27 cellular contexts compared by ENCODE assay signal in the genomic region with DNA sequence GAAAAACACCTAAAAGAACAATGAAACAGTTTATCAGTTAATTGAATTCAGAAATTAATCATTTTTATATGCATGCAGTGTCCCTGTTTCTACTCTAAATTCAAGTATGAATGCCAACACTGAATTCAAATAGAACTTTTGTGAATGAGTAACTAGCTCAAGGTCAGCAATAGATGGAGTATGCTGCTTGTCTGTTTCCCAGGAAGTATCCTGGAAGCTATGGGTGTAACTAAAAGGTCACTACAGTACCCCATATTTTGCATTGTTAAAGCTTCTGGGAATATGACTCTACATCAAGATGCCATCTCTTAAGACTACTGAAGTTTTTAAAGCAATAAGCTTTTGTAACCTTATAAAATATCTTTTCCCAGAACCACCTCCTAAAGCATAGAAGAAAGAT.
"Had no signal": no experiment of that assay in that cellular context is flagged by ENCODE, and none has a peak within 500 bp of the region (broad histone marks: within the 10 kb centered on the region; RNA-seq: fewer than 3 reads in every experiment).

No MANE protein-coding gene starts in this region.

- DNase-seq: islet precursor cell; left lung; mesendoderm; naive B cell; natural killer cell; nephron progenitor cell; occipital lobe; psoas muscle; stimulated activated CD4-positive, alpha-beta T cell treated with anti-CD3 and anti-CD28 coated beads, Interleukin-12 subunit alpha, Interleukin-12 subunit beta, amount 100 ng/mL, for 4 hours; stimulated activated CD4-positive, alpha-beta T cell treated with anti-CD3 and anti-CD28 coated beads, Interleukin-15, amount 100 ng/mL, for 24 hours; stimulated activated CD4-positive, alpha-beta T cell treated with anti-CD3 and anti-CD28 coated beads, Interleukin-2, amount 100 ng/mL, for 24 hours; stimulated activated CD4-positive, alpha-beta T cell treated with anti-CD3 and anti-CD28 coated beads, Interleukin-4, amount 100 ng/mL, for 1 hour; stimulated activated naive B cell treated with anti-CD40 and anti-IgM and Interleukin-4, amounts not matched to agents 10 μg/mL and 1 μg/mL and 100 μg/mL, for 72 hours; stimulated activated naive CD8-positive, alpha-beta T cell treated with anti-CD3 and anti-CD28 coated beads, Interleukin-15, Interleukin-2, amounts not matched to agents 100 U/mL and 50 U/mL, for 24 hours; stomach; testis; thyroid gland; transverse colon; upper lobe of left lung had no signal

- H3K27me3 ChIP-seq: left lung, neural progenitor cell, neutrophil, right atrium auricular region, stomach, testis, thyroid gland, transverse colon, upper lobe of left lung, vagina had no signal

- H3K9ac ChIP-seq: neural progenitor cell, parathyroid adenoma had no signal

- H3K36me3 ChIP-seq: left lung, neural progenitor cell, neutrophil, right atrium auricular region, stomach, thyroid gland, transverse colon, upper lobe of left lung, vagina had no signal

- H3K4me3 ChIP-seq: left lung, lung, neural progenitor cell, psoas muscle, right atrium auricular region, skin epidermis, stomach, testis, thyroid gland, transverse colon, upper lobe of left lung, vagina had no signal

- H3K79me2 ChIP-seq: parathyroid adenoma had no signal

- H3K9me3 ChIP-seq: neutrophil, psoas muscle, testis, thyroid gland, upper lobe of left lung, vagina had no signal

- H3K4me1 ChIP-seq: left lung, neural progenitor cell, parathyroid adenoma, psoas muscle, right atrium auricular region, stomach, testis, thyroid gland, transverse colon, upper lobe of left lung, vagina had no signal

- H3K27ac ChIP-seq: left lung, neural progenitor cell, neutrophil, parathyroid adenoma, psoas muscle, right atrium auricular region, skin epidermis, stomach, testis, thyroid gland, transverse colon, upper lobe of left lung, vagina had no signal

- H2AFZ ChIP-seq: neural progenitor cell, parathyroid adenoma had no signal

- H3K4me2 ChIP-seq: neural progenitor cell had no signal

- ATAC-seq: left lung; natural killer cell; psoas muscle; sciatic nerve; stimulated activated naive B cell treated with anti-CD40 and anti-IgM and Interleukin-4, amounts not matched to agents 10 μg/mL and 1 μg/mL and 100 μg/mL, for 72 hours; stimulated activated naive CD8-positive, alpha-beta T cell treated with anti-CD3 and anti-CD28 coated beads, Interleukin-15, Interleukin-2, amounts not matched to agents 100 U/mL and 50 U/mL, for 24 hours had no signal
